Comparison of ENCODE assay signal across 1 cellular context in the genomic region with DNA sequence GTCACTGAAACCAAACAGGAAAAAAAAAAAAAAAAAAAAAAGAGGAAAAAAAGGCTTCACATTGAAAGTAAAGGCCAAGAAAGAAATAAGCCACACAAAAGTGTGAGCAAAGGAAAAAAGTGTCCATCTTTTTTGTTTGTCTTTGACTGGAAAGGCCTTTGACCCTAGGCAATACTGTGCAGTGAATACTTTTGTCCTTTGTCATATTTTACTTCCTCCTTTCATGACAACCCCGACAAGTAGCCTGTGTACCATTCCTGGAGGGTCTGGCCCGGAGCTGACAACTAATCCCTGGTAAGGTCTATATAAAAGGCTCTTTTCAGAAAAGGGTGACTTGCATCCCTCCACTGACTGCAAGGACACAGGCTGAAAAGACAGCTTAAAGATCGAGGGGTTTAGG.
TF ChIP-seq lines count a peak whose summit lies in the region.

No MANE protein-coding gene starts in this region.

TF ChIP-seq in liver, 16 proteins besides CTCF, POLR2A, EP300 and RAD21 (continued from another document):
- TF ChIP-seq, protein P1, sequence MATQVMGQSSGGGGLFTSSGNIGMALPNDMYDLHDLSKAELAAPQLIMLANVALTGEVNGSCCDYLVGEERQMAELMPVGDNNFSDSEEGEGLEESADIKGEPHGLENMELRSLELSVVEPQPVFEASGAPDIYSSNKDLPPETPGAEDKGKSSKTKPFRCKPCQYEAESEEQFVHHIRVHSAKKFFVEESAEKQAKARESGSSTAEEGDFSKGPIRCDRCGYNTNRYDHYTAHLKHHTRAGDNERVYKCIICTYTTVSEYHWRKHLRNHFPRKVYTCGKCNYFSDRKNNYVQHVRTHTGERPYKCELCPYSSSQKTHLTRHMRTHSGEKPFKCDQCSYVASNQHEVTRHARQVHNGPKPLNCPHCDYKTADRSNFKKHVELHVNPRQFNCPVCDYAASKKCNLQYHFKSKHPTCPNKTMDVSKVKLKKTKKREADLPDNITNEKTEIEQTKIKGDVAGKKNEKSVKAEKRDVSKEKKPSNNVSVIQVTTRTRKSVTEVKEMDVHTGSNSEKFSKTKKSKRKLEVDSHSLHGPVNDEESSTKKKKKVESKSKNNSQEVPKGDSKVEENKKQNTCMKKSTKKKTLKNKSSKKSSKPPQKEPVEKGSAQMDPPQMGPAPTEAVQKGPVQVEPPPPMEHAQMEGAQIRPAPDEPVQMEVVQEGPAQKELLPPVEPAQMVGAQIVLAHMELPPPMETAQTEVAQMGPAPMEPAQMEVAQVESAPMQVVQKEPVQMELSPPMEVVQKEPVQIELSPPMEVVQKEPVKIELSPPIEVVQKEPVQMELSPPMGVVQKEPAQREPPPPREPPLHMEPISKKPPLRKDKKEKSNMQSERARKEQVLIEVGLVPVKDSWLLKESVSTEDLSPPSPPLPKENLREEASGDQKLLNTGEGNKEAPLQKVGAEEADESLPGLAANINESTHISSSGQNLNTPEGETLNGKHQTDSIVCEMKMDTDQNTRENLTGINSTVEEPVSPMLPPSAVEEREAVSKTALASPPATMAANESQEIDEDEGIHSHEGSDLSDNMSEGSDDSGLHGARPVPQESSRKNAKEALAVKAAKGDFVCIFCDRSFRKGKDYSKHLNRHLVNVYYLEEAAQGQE (IDR thresholded peaks at IDR 0.05): no peak
- TF ChIP-seq NR2F2 (IDR thresholded peaks at IDR 0.05) (no peak), SP1 (IDR thresholded peaks at IDR 0.05) (peak; percentile 14), HNF4A (conservative IDR thresholded peaks at IDR 0.05) (peak in 1 of 2 donors; percentile 13)
